In the genomic region with DNA sequence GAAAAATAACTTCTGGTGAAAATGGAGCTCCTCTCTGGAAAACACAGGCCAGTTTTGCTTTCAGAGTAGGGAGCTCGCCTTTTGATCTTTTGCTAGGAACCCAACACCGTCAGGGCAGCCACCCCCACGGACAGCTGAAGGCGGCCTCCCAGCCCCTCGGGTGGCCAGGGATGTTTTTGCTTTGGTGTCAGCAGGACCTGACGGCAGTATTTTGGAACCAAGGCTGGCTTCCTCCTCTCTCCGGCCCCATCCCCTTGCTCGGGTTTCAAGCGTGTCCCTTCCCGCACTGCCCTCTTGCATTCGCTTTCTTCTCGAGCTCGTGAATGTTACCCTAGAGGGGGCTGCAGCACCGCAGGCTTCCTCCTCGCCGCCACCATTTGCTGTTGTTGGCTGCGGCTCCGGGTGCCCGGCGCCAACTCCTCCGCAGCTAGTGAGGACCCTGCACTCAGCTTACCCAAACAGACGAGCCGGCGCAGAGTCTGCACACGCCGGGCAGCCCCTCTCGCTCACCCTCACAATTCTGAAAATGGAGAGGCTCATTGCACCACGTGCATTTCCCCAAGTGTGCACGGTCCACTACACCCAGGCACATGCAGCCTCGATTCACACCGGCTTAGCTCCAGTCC, we compare ENCODE assay signal across 9 cellular contexts. TPM values are rescaled to one million over a fixed set of nuclear protein-coding genes. Genes with fewer than 3 reads are reported as not detected.
DNase-seq lines count a peak whose midpoint lies in the region; ATAC-seq and TF ChIP-seq lines count a peak whose summit lies in the region.
"Had no signal": no experiment of that assay in that cellular context is flagged by ENCODE, and none has a peak within 500 bp of the region (broad histone marks: within the 10 kb centered on the region; RNA-seq: fewer than 3 reads in every experiment).

No MANE protein-coding gene starts in this region.

- TF ChIP-seq POLR2A in stomach (IDR thresholded peaks at IDR 0.05), result no peak

- H3K9ac ChIP-seq in HUES64 (ENCODE audit: low read depth, low read length), result peak overlapping the region; percentile 34

- intact Hi-C loops in stomach (cut with DNase I; ENCODE audit: low total_unique reads), result loop anchor here (10.0 kb wide), 2 partner anchors 64 to 184 kb away; no protein-coding TSS in a partner anchor

- H3K4me3 ChIP-seq in HUES64 (ENCODE audit: low read length), result peak overlapping the region; percentile 37
- peak overlapping the region; percentile 69 for H3K4me3 ChIP-seq in coronary artery
- peak overlapping the region; percentile 47 to 57 (median 48) for H3K4me3 ChIP-seq in stomach

- WGBS in HUES64, result 37% methylated on average over 31 of the region's 31 CpGs
- 1 to 5% (median 3%) methylated on average over 25 to 31 of the region's 31 CpGs for WGBS in stomach, 5 donors

- ATAC-seq in HG02610 (IDR thresholded peaks at IDR 0.05; ENCODE audit: unreplicated experiment), result no peak
- ATAC-seq: Panc1 had no signal

- H3K36me3 ChIP-seq in HUES64 (ENCODE audit: insufficient read depth, low read length) (no peaks in the 10 kb centered on the region), stomach (no peaks in the 10 kb centered on the region)

- TF ChIP-seq CTCF in coronary artery (IDR thresholded peaks at IDR 0.05) (no peak), stomach (IDR thresholded peaks at IDR 0.05) (peak in 3 of 7 experiments; percentile 13 to 34 (median 33))

- peak; percentile 73 for DNase-seq in coronary artery (ENCODE audit: low spot score)
- peak; percentile 5 for DNase-seq in kidney tubule cell (ENCODE audit: low spot score)
- DNase-seq in stomach, result peak; percentile 29
- no peak for DNase-seq in activated CD4-positive, alpha-beta T cell treated with anti-CD3 and anti-CD28 coated beads, Interleukin-2, amount 50 U/mL, for 4 hours
- no peak for DNase-seq in NCI-H2081 treated with DMSO at 0.1 percent for 48 hours (lab: John Stamatoyannopoulos, UW)
- DNase-seq in NCI-H510A (lab: John Stamatoyannopoulos, UW), result no peak

- no peaks in the 10 kb centered on the region for H3K27me3 ChIP-seq in HUES64 (ENCODE audit: insufficient read depth, low read length)
- no peaks in the 10 kb centered on the region for H3K27me3 ChIP-seq in stomach

- H3K27ac ChIP-seq in HUES64 (ENCODE audit: low read depth, low read length) (no peak overlapping the region), coronary artery (peak overlapping the region; percentile 64 to 67), stomach (peak overlapping the region in 4 of 5 donors; percentile 55 to 73 (median 70))

- 0 out of 2 replicates have a peak, but pooled peaks cover 7% of the 10 kb centered on the region for H3K4me1 ChIP-seq in HUES64 (ENCODE audit: insufficient read depth, low read length)
- peaks cover 8 to 45% (median 25%) of the 10 kb centered on the region in 4 donors for H3K4me1 ChIP-seq in stomach

- no peak for TF ChIP-seq EP300 in stomach (IDR thresholded peaks at IDR 0.05)

- H3K9me3 ChIP-seq in HUES64 (ENCODE audit: insufficient read depth, low read depth, low read length) (no peaks in the 10 kb centered on the region), stomach (no peaks in the 10 kb centered on the region)

RNA-seq across cellular contexts. Expression of a gene that starts 35.5 kb away (rescaled TPM):
- 1.0 TPM for polyA plus RNA-seq in HUES64 (2013, experiment 1 of 2)
- polyA plus RNA-seq in HUES64 (2013, experiment 2 of 2), result 0.95 TPM
- total RNA-seq in stomach, result 10 to 100 TPM in 4 of 5 donors, 1 to 10 TPM in 1; 2.7 to 98.8 (median 15.2) TPM
- polyA plus RNA-seq in stomach, result 1 to 10 TPM; 1.1 to 5.8 (median 1.9) TPM

Comparison
In these comparisons a context has a peak if more than half of its experiments do, and no peak if none do; other contexts are left out.
1. DNase-seq: peak in coronary artery (single experiment), kidney tubule cell (single experiment) and stomach (single experiment); none in activated CD4-positive, alpha-beta T cell treated with anti-CD3 and anti-CD28 coated beads, Interleukin-2, amount 50 U/mL, for 4 hours (0 of 2), NCI-H2081 treated with DMSO at 0.1 percent for 48 hours (single experiment) and NCI-H510A (single experiment).
2. Peak in every context shown above with its lines, with median percentiles within 50 percentile points of each other: H3K4me3 ChIP-seq.